Comparison of ENCODE assay signal across 21 cellular contexts in the genomic region with DNA sequence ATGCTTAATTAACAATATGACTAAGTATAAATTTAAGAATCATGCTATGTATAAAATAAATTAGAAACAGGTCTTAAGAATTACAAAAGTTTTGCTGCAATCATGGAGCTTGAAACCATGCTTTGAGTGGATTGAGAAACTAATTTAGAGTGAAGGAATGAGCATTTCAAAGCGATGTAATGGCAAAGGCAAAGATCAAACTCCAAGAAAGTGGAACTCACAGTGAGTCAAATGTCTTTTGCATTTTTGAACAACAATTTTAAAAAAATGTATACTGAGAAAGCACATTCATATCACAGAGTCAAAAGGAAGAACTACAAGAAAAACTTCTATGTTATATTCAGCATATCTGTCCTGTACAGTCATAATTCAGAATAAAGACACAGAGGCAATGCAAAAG. TPM values are rescaled to one million over a fixed set of nuclear protein-coding genes. Genes with fewer than 3 reads are reported as not detected.
DNase-seq lines count a peak whose midpoint lies in the region; ATAC-seq, FAIRE-seq and TF ChIP-seq lines count a peak whose summit lies in the region.
"Had no signal": no experiment of that assay in that cellular context is flagged by ENCODE, and none has a peak within 500 bp of the region (broad histone marks: within the 10 kb centered on the region; RNA-seq: fewer than 3 reads in every experiment).

No MANE protein-coding gene starts in this region.

- H3K4me1 ChIP-seq in A549, result peaks cover 64% of the 10 kb centered on the region

- no peak for DNase-seq in T-helper 1 cell
- no peak for DNase-seq in A549 (ENCODE audit: low read depth in 1 of 2, low spot score in 1 of 2)
- no peak for DNase-seq in T-cell
- DNase-seq in effector memory CD8-positive, alpha-beta T cell, result no peak
- DNase-seq in AG08396 (ENCODE audit: low spot score), result no peak
- DNase-seq in HFFc6, result no peak
- DNase-seq: H9; head of caudate nucleus; KBM-7; mesenchymal stem cell; NCI-H1105; stimulated activated naive CD4-positive, alpha-beta T cell treated with Interleukin-2 at 50 U/mL for 16 hours had no signal

- TF ChIP-seq EP300 in A549 (IDR thresholded peaks at IDR 0.05), result no peak

- H3K36me3 Mint-ChIP-seq in T-helper 1 cell treated with Interleukin-12 subunit alpha and Interleukin-12 subunit beta and Interleukin-4 antibody, amounts not matched to agents 30 μg/mL and 1 μg/mL, for 36 hours (ENCODE audit: low read depth), result peaks cover 41% of the 10 kb centered on the region
- H3K36me3 Mint-ChIP-seq in T-cell, result no peaks in the 10 kb centered on the region
- peaks cover 33% of the 10 kb centered on the region for H3K36me3 Mint-ChIP-seq in effector memory CD8-positive, alpha-beta T cell (ENCODE audit: insufficient read depth)
- no peaks in the 10 kb centered on the region for H3K36me3 Mint-ChIP-seq in HFFc6 (ENCODE audit: low read depth)

- no peak for TF ChIP-seq POLR2A in A549 (IDR thresholded peaks at IDR 0.05; ENCODE audit: low read length)

- no peak for TF ChIP-seq RAD21 in A549 (conservative IDR thresholded peaks at IDR 0.05 in 1 of 2, IDR thresholded peaks at IDR 0.05 in 1 of 2)

- peak overlapping the region; percentile 98 for H3K27ac Mint-ChIP-seq in T-helper 1 cell treated with Interleukin-12 subunit alpha and Interleukin-12 subunit beta and Interleukin-4 antibody, amounts not matched to agents 30 μg/mL and 1 μg/mL, for 36 hours
- H3K27ac Mint-ChIP-seq in T-cell (peak overlapping the region; percentile 98 to 99), HFFc6 (no peak overlapping the region)
- peak overlapping the region; percentile 92 to 98 for H3K27ac Mint-ChIP-seq in effector memory CD8-positive, alpha-beta T cell
- H3K27ac Mint-ChIP-seq: H9 had no signal

- no peaks in the 10 kb centered on the region for H3K9me3 Mint-ChIP-seq in T-helper 1 cell treated with Interleukin-12 subunit alpha and Interleukin-12 subunit beta and Interleukin-4 antibody, amounts not matched to agents 30 μg/mL and 1 μg/mL, for 36 hours
- H3K9me3 Mint-ChIP-seq in T-cell (no peaks in the 10 kb centered on the region), HFFc6 (no peaks in the 10 kb centered on the region)
- no peaks in the 10 kb centered on the region for H3K9me3 Mint-ChIP-seq in effector memory CD8-positive, alpha-beta T cell
- H3K9me3 Mint-ChIP-seq: H9 had no signal

- peak overlapping the region; percentile 98 for H3K4me2 ChIP-seq in A549

- 31% methylated on average over 1 of the region's 1 CpG for WGBS in A549 (ENCODE audit: missing lambda C conversion rate)

- POLR2A ChIA-PET in A549 (lab: Yijun Ruan, JAX) (no interaction called here), T-cell (lab: Charles Lee) (interaction anchor here (0.6 to 2.0 kb wide), 4 partner anchors 9 to 40 kb away, joined by 3 to 8 read pairs (median 4); no protein-coding TSS in a partner anchor)

- H3K27me3 Mint-ChIP-seq in T-helper 1 cell treated with Interleukin-12 subunit alpha and Interleukin-12 subunit beta and Interleukin-4 antibody, amounts not matched to agents 30 μg/mL and 1 μg/mL, for 36 hours (ENCODE audit: low read depth), result no peaks in the 10 kb centered on the region
- H3K27me3 Mint-ChIP-seq in T-cell, result no peaks in the 10 kb centered on the region
- no peaks in the 10 kb centered on the region for H3K27me3 Mint-ChIP-seq in effector memory CD8-positive, alpha-beta T cell
- H3K27me3 Mint-ChIP-seq in HFFc6 (ENCODE audit: insufficient read depth), result peaks cover 12% of the 10 kb centered on the region

- H3K27ac ChIP-seq in A549, result peak overlapping the region; percentile 78 to 79
- H3K27ac ChIP-seq: 22Rv1, C4-2B, SK-N-MC had no signal

- TF ChIP-seq CTCF in A549 (IDR thresholded peaks at IDR 0.05), result no peak
- no peak for TF ChIP-seq CTCF in HFFc6 (IDR thresholded peaks at IDR 0.05)

- peaks cover 74% of the 10 kb centered on the region for H3K4me1 Mint-ChIP-seq in T-helper 1 cell treated with Interleukin-12 subunit alpha and Interleukin-12 subunit beta and Interleukin-4 antibody, amounts not matched to agents 30 μg/mL and 1 μg/mL, for 36 hours (ENCODE audit: low read depth)
- peaks cover 87 to 91% (median 89%) of the 10 kb centered on the region in 3 donors for H3K4me1 Mint-ChIP-seq in T-cell
- H3K4me1 Mint-ChIP-seq in effector memory CD8-positive, alpha-beta T cell (ENCODE audit: low read depth in 2 of 2), result peaks cover 34 to 70% of the 10 kb centered on the region in 2 donors
- peaks cover 28% of the 10 kb centered on the region for H3K4me1 Mint-ChIP-seq in HFFc6 (ENCODE audit: low read depth)

- H3K4me3 ChIP-seq in A549, result no peak overlapping the region
- H3K4me3 ChIP-seq: esophagus muscularis mucosa, SK-N-MC had no signal

- H3K4me3 Mint-ChIP-seq in T-helper 1 cell treated with Interleukin-12 subunit alpha and Interleukin-12 subunit beta and Interleukin-4 antibody, amounts not matched to agents 30 μg/mL and 1 μg/mL, for 36 hours, result peak overlapping the region; percentile 80
- H3K4me3 Mint-ChIP-seq in T-cell (peak overlapping the region; percentile 50 to 79 (median 64)), HFFc6 (no peak overlapping the region)
- H3K4me3 Mint-ChIP-seq in effector memory CD8-positive, alpha-beta T cell, result peak overlapping the region; percentile 62 to 91
- H3K4me3 Mint-ChIP-seq: H9 had no signal

- no peak for FAIRE-seq in A549 (lab: Jason Lieb, UNC)
- FAIRE-seq: keratinocyte, TTC549 had no signal

- ATAC-seq in A549 (no peak), T-cell (replicated peaks in 1 of 4) (no peak), HG03378 (IDR thresholded peaks at IDR 0.05; ENCODE audit: unreplicated experiment) (no peak)
- no peak for ATAC-seq in effector memory CD8-positive, alpha-beta T cell (replicated peaks)
- ATAC-seq: Panc1 had no signal

- H3K9me3 ChIP-seq in A549, result no peaks in the 10 kb centered on the region
- H3K9me3 ChIP-seq: esophagus muscularis mucosa had no signal

- CTCF ChIA-PET in A549 (lab: Yijun Ruan, JAX) (no interaction called here), T-cell (lab: Charles Lee) (interaction anchor here (1.0 to 5.0 kb wide), 6 partner anchors 11 to 75 kb away, joined by 3 to 22 read pairs (median 6); no protein-coding TSS in a partner anchor)

TF ChIP-seq in A549, 52 proteins besides CTCF, POLR2A, EP300 and RAD21 (continues in another document):
- TF ChIP-seq FOXS1 (CRISPR knock-in tag; IDR thresholded peaks at IDR 0.05) (no peak), FOSB (CRISPR knock-in tag; IDR thresholded peaks at IDR 0.05) (no peak), HOXB5 (CRISPR knock-in tag; IDR thresholded peaks at IDR 0.05) (no peak), ZSCAN20 (CRISPR knock-in tag; IDR thresholded peaks at IDR 0.05) (no peak), ZNF302 (CRISPR knock-in tag; IDR thresholded peaks at IDR 0.05) (no peak)
- TF ChIP-seq, protein P1, sequence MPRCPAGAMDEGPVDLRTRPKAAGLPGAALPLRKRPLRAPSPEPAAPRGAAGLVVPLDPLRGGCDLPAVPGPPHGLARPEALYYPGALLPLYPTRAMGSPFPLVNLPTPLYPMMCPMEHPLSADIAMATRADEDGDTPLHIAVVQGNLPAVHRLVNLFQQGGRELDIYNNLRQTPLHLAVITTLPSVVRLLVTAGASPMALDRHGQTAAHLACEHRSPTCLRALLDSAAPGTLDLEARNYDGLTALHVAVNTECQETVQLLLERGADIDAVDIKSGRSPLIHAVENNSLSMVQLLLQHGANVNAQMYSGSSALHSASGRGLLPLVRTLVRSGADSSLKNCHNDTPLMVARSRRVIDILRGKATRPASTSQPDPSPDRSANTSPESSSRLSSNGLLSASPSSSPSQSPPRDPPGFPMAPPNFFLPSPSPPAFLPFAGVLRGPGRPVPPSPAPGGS (IDR thresholded peaks at IDR 0.05), result no peak
- TF ChIP-seq, protein P2, sequence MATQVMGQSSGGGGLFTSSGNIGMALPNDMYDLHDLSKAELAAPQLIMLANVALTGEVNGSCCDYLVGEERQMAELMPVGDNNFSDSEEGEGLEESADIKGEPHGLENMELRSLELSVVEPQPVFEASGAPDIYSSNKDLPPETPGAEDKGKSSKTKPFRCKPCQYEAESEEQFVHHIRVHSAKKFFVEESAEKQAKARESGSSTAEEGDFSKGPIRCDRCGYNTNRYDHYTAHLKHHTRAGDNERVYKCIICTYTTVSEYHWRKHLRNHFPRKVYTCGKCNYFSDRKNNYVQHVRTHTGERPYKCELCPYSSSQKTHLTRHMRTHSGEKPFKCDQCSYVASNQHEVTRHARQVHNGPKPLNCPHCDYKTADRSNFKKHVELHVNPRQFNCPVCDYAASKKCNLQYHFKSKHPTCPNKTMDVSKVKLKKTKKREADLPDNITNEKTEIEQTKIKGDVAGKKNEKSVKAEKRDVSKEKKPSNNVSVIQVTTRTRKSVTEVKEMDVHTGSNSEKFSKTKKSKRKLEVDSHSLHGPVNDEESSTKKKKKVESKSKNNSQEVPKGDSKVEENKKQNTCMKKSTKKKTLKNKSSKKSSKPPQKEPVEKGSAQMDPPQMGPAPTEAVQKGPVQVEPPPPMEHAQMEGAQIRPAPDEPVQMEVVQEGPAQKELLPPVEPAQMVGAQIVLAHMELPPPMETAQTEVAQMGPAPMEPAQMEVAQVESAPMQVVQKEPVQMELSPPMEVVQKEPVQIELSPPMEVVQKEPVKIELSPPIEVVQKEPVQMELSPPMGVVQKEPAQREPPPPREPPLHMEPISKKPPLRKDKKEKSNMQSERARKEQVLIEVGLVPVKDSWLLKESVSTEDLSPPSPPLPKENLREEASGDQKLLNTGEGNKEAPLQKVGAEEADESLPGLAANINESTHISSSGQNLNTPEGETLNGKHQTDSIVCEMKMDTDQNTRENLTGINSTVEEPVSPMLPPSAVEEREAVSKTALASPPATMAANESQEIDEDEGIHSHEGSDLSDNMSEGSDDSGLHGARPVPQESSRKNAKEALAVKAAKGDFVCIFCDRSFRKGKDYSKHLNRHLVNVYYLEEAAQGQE (IDR thresholded peaks at IDR 0.05), result no peak
- TF ChIP-seq, protein P3, sequence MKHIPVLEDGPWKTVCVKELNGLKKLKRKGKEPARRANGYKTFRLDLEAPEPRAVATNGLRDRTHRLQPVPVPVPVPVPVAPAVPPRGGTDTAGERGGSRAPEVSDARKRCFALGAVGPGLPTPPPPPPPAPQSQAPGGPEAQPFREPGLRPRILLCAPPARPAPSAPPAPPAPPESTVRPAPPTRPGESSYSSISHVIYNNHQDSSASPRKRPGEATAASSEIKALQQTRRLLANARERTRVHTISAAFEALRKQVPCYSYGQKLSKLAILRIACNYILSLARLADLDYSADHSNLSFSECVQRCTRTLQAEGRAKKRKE (CRISPR knock-in tag; IDR thresholded peaks at IDR 0.05; ENCODE audit: low read depth), result no peak

RNA-seq across cellular contexts. Expression of a gene that starts 6.6 kb away (rescaled TPM):
- polyA plus RNA-seq in A549 (2011; rRNA removed) (18.7 and 23.2 TPM in 2 replicates), A549 (2017; fragmentation: RNase III; extraction: RNeasy Plus Mini Kit Qiagen cat#74134 plus additional on column Dnase treatment) (5.8 to 6.8 TPM (median 6.4 TPM) in 3 replicates)
- polyA plus RNA-seq in A549 (2012; cell fraction: cytosol; rRNA removed), result 1.9 and 2.6 TPM in 2 replicates
- polyA plus RNA-seq in A549 (2012; cell fraction: nucleus; rRNA removed), result 2.9 and 4.5 TPM in 2 replicates
- 47.3 and 56.1 TPM in 2 replicates for polyA minus RNA-seq in A549 (2011; rRNA and poly(A)+ RNA removed)
- total RNA-seq in T-cell, result 10 to 100 TPM; 17.4 to 56.1 (median 23.0) TPM
- under 1 TPM; under 0.01 to 0.28 (median 0.04) TPM for total RNA-seq in HFFc6 (2021; fragmentation: NEBNext Ultra II Directional; extraction: Animal tissue kit (Norgen Biotek cat#: 25700))
- polyA plus RNA-seq: keratinocyte had no signal

Comparison
In these comparisons a context has a peak if more than half of its experiments do, and no peak if none do; other contexts are left out.
1. RNA of a gene that starts 6.6 kb away (total RNA-seq): 17.4 to 56.1 TPM in T-cell; under 0.01 to 0.28 TPM in HFFc6; every median in the first group is over 10 times any median in the second.